In genomic region chr1:228265167-228265566, GRCh38 we compare ENCODE assay signal across 1 cellular context.
TF ChIP-seq lines count a peak whose summit lies in the region.

No MANE protein-coding gene starts in this region.

TF ChIP-seq in K562, 482 proteins besides CTCF, POLR2A, EP300 and RAD21 (continued from another document and continues in another):
- no peak for TF ChIP-seq AFF4 (CRISPR knock-in tag; IDR thresholded peaks at IDR 0.05)
- TF ChIP-seq KLF13 (tag; IDR thresholded peaks at IDR 0.05; ENCODE audit: borderline replicate concordance, low read depth), result no peak
- TF ChIP-seq ZNF785 (CRISPR knock-in tag; IDR thresholded peaks at IDR 0.05), result no peak
- TF ChIP-seq ZNF592 (IDR thresholded peaks at IDR 0.05), result 0 out of 2 replicates have a peak, but pooled peaks have one; percentile 27
- 0 out of 4 replicates have a peak, but pooled peaks of 1 of the 2 experiments have one; percentile 11 for TF ChIP-seq NRF1 (conservative IDR thresholded peaks at IDR 0.05 in 1 of 2, IDR thresholded peaks at IDR 0.05 in 1 of 2)
- no peak for TF ChIP-seq ARHGAP35 (IDR thresholded peaks at IDR 0.05; ENCODE audit: partially characterized antibody)
- no peak for TF ChIP-seq GATAD2A (IDR thresholded peaks at IDR 0.05)
- TF ChIP-seq ZSCAN32 (CRISPR knock-in tag; IDR thresholded peaks at IDR 0.05), result peak; percentile 86
- TF ChIP-seq RBM17 (IDR thresholded peaks at IDR 0.05; ENCODE audit: borderline replicate concordance, low read depth, low read length), result no peak
- no peak for TF ChIP-seq GMEB1 (CRISPR knock-in tag; IDR thresholded peaks at IDR 0.05)
- TF ChIP-seq ZNF23 (CRISPR knock-in tag; IDR thresholded peaks at IDR 0.05), result no peak
- no peak for TF ChIP-seq RHOXF2B (CRISPR knock-in tag; conservative IDR thresholded peaks at IDR 0.05)
- TF ChIP-seq ZNF740 (CRISPR knock-in tag; IDR thresholded peaks at IDR 0.05), result no peak
- peak in 1 of 2 experiments; percentile 75; a peak in 2 of 4 replicates for TF ChIP-seq ZNF740 (tag; IDR thresholded peaks at IDR 0.05)
- no peak for TF ChIP-seq TFAP4 (CRISPR knock-in tag; IDR thresholded peaks at IDR 0.05; ENCODE audit: borderline replicate concordance)
- no peak for TF ChIP-seq ZNF445 (CRISPR knock-in tag; IDR thresholded peaks at IDR 0.05; ENCODE audit: low read depth)
- 0 out of 2 replicates have a peak, but pooled peaks have one; percentile 3 for TF ChIP-seq MYC (IDR thresholded peaks at IDR 0.05; ENCODE audit: low read depth, low read length)
- TF ChIP-seq MYC (CRISPR knock-in tag; IDR thresholded peaks at IDR 0.05; ENCODE audit: borderline replicate concordance, low read depth), result no peak
- TF ChIP-seq CREM (IDR thresholded peaks at IDR 0.05; ENCODE audit: low read depth), result no peak
- TF ChIP-seq ETV5 (CRISPR knock-in tag; IDR thresholded peaks at IDR 0.05; ENCODE audit: low read depth), result no peak
- no peak for TF ChIP-seq MBD1 (CRISPR knock-in tag; IDR thresholded peaks at IDR 0.05)
- TF ChIP-seq BRCA1 (IDR thresholded peaks at IDR 0.05), result no peak
- TF ChIP-seq BRCA1 (CRISPR knock-in tag; IDR thresholded peaks at IDR 0.05), result no peak
- TF ChIP-seq ZNF518B (CRISPR knock-in tag; IDR thresholded peaks at IDR 0.05), result no peak
- TF ChIP-seq CSDE1 (IDR thresholded peaks at IDR 0.05), result no peak
- no peak for TF ChIP-seq ETS2 (tag; IDR thresholded peaks at IDR 0.05; ENCODE audit: borderline replicate concordance, poor library complexity, severe bottlenecking)
- no peak for TF ChIP-seq MIER1 (IDR thresholded peaks at IDR 0.05; ENCODE audit: low read depth)
- TF ChIP-seq TAF1 (IDR thresholded peaks at IDR 0.05; ENCODE audit: control insufficient read depth, extremely low read depth, insufficient read depth, low read length, severe bottlenecking), result no peak
- no peak for TF ChIP-seq ELF2 (CRISPR knock-in tag; IDR thresholded peaks at IDR 0.05)
- no peak for TF ChIP-seq CGGBP1 (CRISPR knock-in tag; IDR thresholded peaks at IDR 0.05)
- no peak for TF ChIP-seq ZNF655 (CRISPR knock-in tag; IDR thresholded peaks at IDR 0.05)
- no peak for TF ChIP-seq SREBF1 (IDR thresholded peaks at IDR 0.05; ENCODE audit: borderline replicate concordance, low read depth, low read length)
- TF ChIP-seq ZNF57 (CRISPR knock-in tag; IDR thresholded peaks at IDR 0.05), result no peak
- TF ChIP-seq E2F1 (CRISPR knock-in tag; IDR thresholded peaks at IDR 0.05), result no peak
- no peak for TF ChIP-seq SUPT5H (IDR thresholded peaks at IDR 0.05)
- no peak for TF ChIP-seq BRF2 (IDR thresholded peaks at IDR 0.05; ENCODE audit: borderline replicate concordance, insufficient read depth, insufficient read length)
- TF ChIP-seq ASH1L (IDR thresholded peaks at IDR 0.05; ENCODE audit: borderline replicate concordance, low read depth, partially characterized antibody), result no peak
- TF ChIP-seq ZNF263 (CRISPR knock-in tag; IDR thresholded peaks at IDR 0.05; ENCODE audit: borderline replicate concordance), result no peak
- no peak for TF ChIP-seq PTBP1 (IDR thresholded peaks at IDR 0.05; ENCODE audit: low read depth, low read length)
- TF ChIP-seq TCF7L2 (IDR thresholded peaks at IDR 0.05; ENCODE audit: low read depth, low read length), result no peak
- no peak for TF ChIP-seq ERF (CRISPR knock-in tag; IDR thresholded peaks at IDR 0.05)
